Comparison of ENCODE assay signal across 25 cellular contexts in genomic region chr2:181052523-181052891, GRCh38.
DNase-seq lines count a peak whose midpoint lies in the region; ATAC-seq lines count a peak whose summit lies in the region.
"Had no signal": no experiment of that assay in that cellular context is flagged by ENCODE, and none has a peak within 500 bp of the region (broad histone marks: within the 10 kb centered on the region; RNA-seq: fewer than 3 reads in every experiment).

No MANE protein-coding gene starts in this region.

- H3K4me1 Mint-ChIP-seq in stimulated activated naive B cell treated with anti-CD40 and anti-IgM and Interleukin-4, amounts not matched to agents 10 μg/mL and 1 μg/mL and 100 μg/mL, for 72 hours, result peaks cover 6 to 10% of the 10 kb centered on the region in 2 donors

- peaks cover 0 to 5% of the 10 kb centered on the region in 2 donors for H3K9me3 Mint-ChIP-seq in activated naive CD4-positive, alpha-beta T cell treated with anti-CD3 and anti-CD28 coated beads, Interleukin-2, amount 50 U/mL, for 72 hours
- no peaks in the 10 kb centered on the region for H3K9me3 Mint-ChIP-seq in stimulated activated naive B cell treated with anti-CD40 and anti-IgM and Interleukin-4, amounts not matched to agents 10 μg/mL and 1 μg/mL and 100 μg/mL, for 72 hours
- H3K9me3 Mint-ChIP-seq: activated naive CD4-positive, alpha-beta T cell treated with anti-CD3 and anti-CD28 coated beads, Interleukin-2, amount 10 ng/mL, durations not matched to agents 7 days and 5 days; stimulated activated naive CD8-positive, alpha-beta T cell treated with anti-CD3 and anti-CD28 coated beads, Interleukin-15, Interleukin-2, amounts not matched to agents 100 ng/mL and 50 ng/mL, for 24 hours had no signal

- no peaks in the 10 kb centered on the region for H3K27me3 Mint-ChIP-seq in stimulated activated naive B cell treated with anti-CD40 and anti-IgM and Interleukin-4, amounts not matched to agents 10 μg/mL and 1 μg/mL and 100 μg/mL, for 72 hours
- H3K27me3 Mint-ChIP-seq: activated naive CD4-positive, alpha-beta T cell treated with anti-CD3 and anti-CD28 coated beads, Interleukin-2, amount 10 ng/mL, durations not matched to agents 7 days and 5 days; CD4-positive, CD25-positive, alpha-beta regulatory T cell; stimulated activated naive CD8-positive, alpha-beta T cell treated with anti-CD3 and anti-CD28 coated beads, Interleukin-15, Interleukin-2, amounts not matched to agents 100 ng/mL and 50 ng/mL, for 24 hours had no signal

- no peak for DNase-seq in activated naive CD4-positive, alpha-beta T cell treated with anti-CD3 and anti-CD28 coated beads, Interleukin-2, amount 50 U/mL, for 72 hours (ENCODE audit: low spot score in 2 of 2)
- DNase-seq in activated naive CD4-positive, alpha-beta T cell (lab: John Stamatoyannopoulos, UW), result no peak
- no peak for DNase-seq in stimulated activated naive B cell treated with anti-CD40 and anti-IgM and Interleukin-4, amounts not matched to agents 10 μg/mL and 1 μg/mL and 100 μg/mL, for 72 hours
- DNase-seq in NCI-H1092 (lab: John Stamatoyannopoulos, UW) (no peak), NCI-H2029 (lab: John Stamatoyannopoulos, UW) (no peak)
- no peak for DNase-seq in central memory CD4-positive, alpha-beta T cell
- DNase-seq: activated CD8-positive, alpha-beta memory T cell treated with anti-CD3 and anti-CD28 coated beads, Interleukin-2, amount 50 U/mL, for 4 hours; activated naive CD4-positive, alpha-beta T cell treated with anti-CD3 and anti-CD28 coated beads, Interleukin-2, amount 10 ng/mL, durations not matched to agents 7 days and 5 days; body of pancreas; CD4-positive, CD25-positive, alpha-beta regulatory T cell; cortex of kidney; DND-41; gastrocnemius medialis; left lung; NCI-H1048; NCI-H526; nucleus accumbens; PC-3; stimulated activated CD4-positive, alpha-beta T cell treated with anti-CD3 and anti-CD28 coated beads, Interleukin-15, amount 100 ng/mL, for 24 hours; T-helper 9 cell; upper lobe of right lung had no signal

- H3K36me3 Mint-ChIP-seq in activated naive CD4-positive, alpha-beta T cell treated with anti-CD3 and anti-CD28 coated beads, Interleukin-2, amount 50 U/mL, for 72 hours, result no peaks in the 10 kb centered on the region
- H3K36me3 Mint-ChIP-seq in stimulated activated naive B cell treated with anti-CD40 and anti-IgM and Interleukin-4, amounts not matched to agents 10 μg/mL and 1 μg/mL and 100 μg/mL, for 72 hours, result no peaks in the 10 kb centered on the region
- H3K36me3 Mint-ChIP-seq: activated naive CD4-positive, alpha-beta T cell treated with anti-CD3 and anti-CD28 coated beads, Interleukin-2, amount 10 ng/mL, durations not matched to agents 7 days and 5 days; CD4-positive, CD25-positive, alpha-beta regulatory T cell had no signal

- peak overlapping the region; percentile 5 to 81 for H3K27ac Mint-ChIP-seq in activated naive CD4-positive, alpha-beta T cell treated with anti-CD3 and anti-CD28 coated beads, Interleukin-2, amount 50 U/mL, for 72 hours
- no peak overlapping the region for H3K27ac Mint-ChIP-seq in stimulated activated naive B cell treated with anti-CD40 and anti-IgM and Interleukin-4, amounts not matched to agents 10 μg/mL and 1 μg/mL and 100 μg/mL, for 72 hours
- H3K27ac Mint-ChIP-seq: activated naive CD4-positive, alpha-beta T cell treated with anti-CD3 and anti-CD28 coated beads, Interleukin-2, amount 10 ng/mL, durations not matched to agents 7 days and 5 days; CD4-positive, CD25-positive, alpha-beta regulatory T cell; stimulated activated naive CD8-positive, alpha-beta T cell treated with anti-CD3 and anti-CD28 coated beads, Interleukin-15, Interleukin-2, amounts not matched to agents 100 ng/mL and 50 ng/mL, for 24 hours had no signal

- peak in 1 of 2 donors; percentile 92 for ATAC-seq in activated naive CD4-positive, alpha-beta T cell treated with anti-CD3 and anti-CD28 coated beads, Interleukin-2, amount 50 U/mL, for 72 hours
- ATAC-seq in HG02588 (IDR thresholded peaks at IDR 0.05; ENCODE audit: unreplicated experiment) (peak; percentile 51), HG03565 (IDR thresholded peaks at IDR 0.05; ENCODE audit: unreplicated experiment) (peak; percentile 60)
- peak; percentile 20 to 27 for ATAC-seq in stimulated activated naive B cell treated with anti-CD40 and anti-IgM and Interleukin-4, amounts not matched to agents 10 μg/mL and 1 μg/mL and 100 μg/mL, for 72 hours (replicated peaks)
- ATAC-seq: activated CD4-positive, CD25-positive, alpha-beta regulatory T cell treated with anti-CD3 and anti-CD28 coated beads, Interleukin-2, amount 50 U/mL, for 24 hours; body of pancreas; gastrocnemius medialis; left lung; PC-3; upper lobe of right lung had no signal

- H3K4me3 Mint-ChIP-seq in stimulated activated naive B cell treated with anti-CD40 and anti-IgM and Interleukin-4, amounts not matched to agents 10 μg/mL and 1 μg/mL and 100 μg/mL, for 72 hours, result no peak overlapping the region
- H3K4me3 Mint-ChIP-seq: activated naive CD4-positive, alpha-beta T cell treated with anti-CD3 and anti-CD28 coated beads, Interleukin-2, amount 10 ng/mL, durations not matched to agents 7 days and 5 days; stimulated activated naive CD8-positive, alpha-beta T cell treated with anti-CD3 and anti-CD28 coated beads, Interleukin-15, Interleukin-2, amounts not matched to agents 100 ng/mL and 50 ng/mL, for 24 hours had no signal
